Comparison of ENCODE assay signal across 19 cellular contexts in the genomic region with DNA sequence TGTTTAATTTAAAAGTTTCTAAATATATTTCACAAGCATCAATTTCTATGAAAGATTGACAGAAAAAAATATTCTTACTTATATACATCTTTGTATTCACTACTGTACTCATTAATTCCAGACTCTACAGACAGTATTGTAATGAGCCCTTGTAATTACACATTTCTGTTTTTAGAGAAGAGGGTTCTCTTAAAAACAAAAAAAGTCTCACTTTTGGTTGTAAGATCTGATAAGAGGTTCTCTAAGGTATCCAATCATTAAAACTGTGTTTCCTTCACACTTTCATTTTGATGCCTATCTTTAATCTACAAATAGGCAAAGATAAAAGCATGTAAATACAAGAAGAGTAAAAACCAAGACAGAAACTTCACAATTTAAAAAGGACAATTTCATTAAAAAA.
DNase-seq lines count a peak whose midpoint lies in the region; ATAC-seq and TF ChIP-seq lines count a peak whose summit lies in the region.
"Had no signal": no experiment of that assay in that cellular context is flagged by ENCODE, and none has a peak within 500 bp of the region (broad histone marks: within the 10 kb centered on the region; RNA-seq: fewer than 3 reads in every experiment).

No MANE protein-coding gene starts in this region.

- H3K9me3 Mint-ChIP-seq in activated naive CD4-positive, alpha-beta T cell treated with anti-CD3 and anti-CD28 coated beads, Interleukin-2, amount 50 U/mL, for 24 hours: no peaks in the 10 kb centered on the region
- no peaks in the 10 kb centered on the region for H3K9me3 Mint-ChIP-seq in activated naive CD8-positive, alpha-beta T cell treated with anti-CD3 and anti-CD28 coated beads, Interleukin-2, amount 50 U/mL, for 24 hours
- H3K9me3 Mint-ChIP-seq in type B pancreatic cell: no peaks in the 10 kb centered on the region
- H3K9me3 Mint-ChIP-seq: CD14-positive monocyte; nephron progenitor cell; stimulated activated naive B cell treated with anti-CD40 and anti-IgM and Interleukin-4, amounts not matched to agents 10 μg/mL and 1 μg/mL and 100 μg/mL, for 72 hours had no signal

- TF ChIP-seq POLR2A in spleen (IDR thresholded peaks at IDR 0.05): no peak
- no peak for TF ChIP-seq POLR2A in esophagus muscularis mucosa (IDR thresholded peaks at IDR 0.05; ENCODE audit: low read depth)

- H4K20me1 ChIP-seq in MM.1S (ENCODE audit: insufficient read depth, low read length): no peaks in the 10 kb centered on the region

- H3F3A ChIP-seq in MM.1S (ENCODE audit: insufficient read depth, low read length): peaks cover 3% of the 10 kb centered on the region; the same call in 1 of the 2 replicates

- H3K36me3 Mint-ChIP-seq in activated naive CD4-positive, alpha-beta T cell treated with anti-CD3 and anti-CD28 coated beads, Interleukin-2, amount 50 U/mL, for 24 hours: peaks cover 40% of the 10 kb centered on the region
- H3K36me3 Mint-ChIP-seq in activated naive CD8-positive, alpha-beta T cell treated with anti-CD3 and anti-CD28 coated beads, Interleukin-2, amount 50 U/mL, for 24 hours (ENCODE audit: low read depth): peaks cover 49% of the 10 kb centered on the region
- H3K36me3 Mint-ChIP-seq in type B pancreatic cell: peaks cover 36% of the 10 kb centered on the region

- no peak overlapping the region for H3K4me3 Mint-ChIP-seq in activated naive CD4-positive, alpha-beta T cell treated with anti-CD3 and anti-CD28 coated beads, Interleukin-2, amount 50 U/mL, for 24 hours
- H3K4me3 Mint-ChIP-seq in activated naive CD8-positive, alpha-beta T cell treated with anti-CD3 and anti-CD28 coated beads, Interleukin-2, amount 50 U/mL, for 24 hours: no peak overlapping the region
- no peak overlapping the region for H3K4me3 Mint-ChIP-seq in type B pancreatic cell
- H3K4me3 Mint-ChIP-seq: CD14-positive monocyte; nephron progenitor cell; stimulated activated naive B cell treated with anti-CD40 and anti-IgM and Interleukin-4, amounts not matched to agents 10 μg/mL and 1 μg/mL and 100 μg/mL, for 72 hours had no signal

- intact Hi-C loops in spleen (cut with DNase I; ENCODE audit: low total_unique reads): no loop called here
- intact Hi-C loops in esophagus muscularis mucosa (cut with DNase I): no loop called here

- H3K27me3 Mint-ChIP-seq in activated naive CD4-positive, alpha-beta T cell treated with anti-CD3 and anti-CD28 coated beads, Interleukin-2, amount 50 U/mL, for 24 hours: no peaks in the 10 kb centered on the region
- H3K27me3 Mint-ChIP-seq in activated naive CD8-positive, alpha-beta T cell treated with anti-CD3 and anti-CD28 coated beads, Interleukin-2, amount 50 U/mL, for 24 hours: no peaks in the 10 kb centered on the region
- no peaks in the 10 kb centered on the region for H3K27me3 Mint-ChIP-seq in type B pancreatic cell
- H3K27me3 Mint-ChIP-seq: stimulated activated naive B cell treated with anti-CD40 and anti-IgM and Interleukin-4, amounts not matched to agents 10 μg/mL and 1 μg/mL and 100 μg/mL, for 72 hours had no signal

- H3K9me3 ChIP-seq in MM.1S (replicated peaks; ENCODE audit: insufficient read depth, low read length): no peaks in the 10 kb centered on the region
- no peaks in the 10 kb centered on the region for H3K9me3 ChIP-seq in spleen
- H3K9me3 ChIP-seq in esophagus muscularis mucosa: no peaks in the 10 kb centered on the region
- H3K9me3 ChIP-seq: suprapubic skin, upper lobe of right lung had no signal

- H3K79me2 ChIP-seq in MM.1S (ENCODE audit: low read length): 0 out of 2 replicates have a peak, but pooled peaks cover 3% of the 10 kb centered on the region

- peak overlapping the region; percentile 3; the same call in 1 of the 2 replicates for H3K27ac ChIP-seq in MM.1S (ENCODE audit: low read length)
- H3K27ac ChIP-seq in spleen: peak overlapping the region in 5 of 8 donors; percentile 1 to 50 (median 27)
- no peak overlapping the region for H3K27ac ChIP-seq in esophagus muscularis mucosa (replicated peaks in 1 of 4)
- H3K27ac ChIP-seq: brain microvascular endothelial cell, suprapubic skin, upper lobe of right lung had no signal

- no peak for TF ChIP-seq CTCF in MM.1S (IDR thresholded peaks at IDR 0.05; ENCODE audit: low read length)
- TF ChIP-seq CTCF in spleen (IDR thresholded peaks at IDR 0.05 in 8 of 11, conservative IDR thresholded peaks at IDR 0.05 in 3 of 11): no peak
- TF ChIP-seq CTCF in type B pancreatic cell (conservative IDR thresholded peaks at IDR 0.05): no peak
- TF ChIP-seq CTCF in esophagus muscularis mucosa (IDR thresholded peaks at IDR 0.05): no peak

- H3K4me1 Mint-ChIP-seq in activated naive CD4-positive, alpha-beta T cell treated with anti-CD3 and anti-CD28 coated beads, Interleukin-2, amount 50 U/mL, for 24 hours: peaks cover 54% of the 10 kb centered on the region
- H3K4me1 Mint-ChIP-seq in activated naive CD8-positive, alpha-beta T cell treated with anti-CD3 and anti-CD28 coated beads, Interleukin-2, amount 50 U/mL, for 24 hours: peaks cover 50% of the 10 kb centered on the region
- H3K4me1 Mint-ChIP-seq in type B pancreatic cell (ENCODE audit: unreplicated experiment): no peaks in the 10 kb centered on the region

- no peaks in the 10 kb centered on the region for H3K27me3 ChIP-seq in MM.1S (replicated peaks; ENCODE audit: insufficient read depth, low read length)
- H3K27me3 ChIP-seq in spleen (replicated peaks in 1 of 7): no peaks in the 10 kb centered on the region
- no peaks in the 10 kb centered on the region for H3K27me3 ChIP-seq in esophagus muscularis mucosa
- H3K27me3 ChIP-seq: brain microvascular endothelial cell, suprapubic skin, upper lobe of right lung had no signal

- H3K36me3 ChIP-seq in MM.1S (replicated peaks; ENCODE audit: insufficient read depth, low read length): no peaks in the 10 kb centered on the region
- peaks cover 0 to 92% (median 63%) of the 10 kb centered on the region in 6 donors for H3K36me3 ChIP-seq in spleen
- peaks cover 48 to 92% (median 79%) of the 10 kb centered on the region in 4 donors for H3K36me3 ChIP-seq in esophagus muscularis mucosa

- H3K4me2 ChIP-seq in MM.1S (ENCODE audit: low read depth, low read length): no peak overlapping the region

- peak; percentile 34 for ATAC-seq in activated naive CD8-positive, alpha-beta T cell treated with anti-CD3 and anti-CD28 coated beads, Interleukin-2, amount 50 U/mL, for 24 hours
- ATAC-seq in GM21528 (IDR thresholded peaks at IDR 0.05; ENCODE audit: low FRiP score, unreplicated experiment): no peak
- ATAC-seq: stimulated activated naive B cell treated with anti-CD40 and anti-IgM and Interleukin-4, amounts not matched to agents 10 μg/mL and 1 μg/mL and 100 μg/mL, for 72 hours; upper lobe of right lung had no signal

- H3K4me1 ChIP-seq in MM.1S (ENCODE audit: low read length) (peaks cover 18% of the 10 kb centered on the region), spleen (peaks cover 9 to 51% (median 17%) of the 10 kb centered on the region in 6 donors), esophagus muscularis mucosa (no peaks in the 10 kb centered on the region)
- H3K4me1 ChIP-seq: suprapubic skin, upper lobe of right lung had no signal

- TF ChIP-seq EP300 in esophagus muscularis mucosa (IDR thresholded peaks at IDR 0.05): no peak

- peak overlapping the region; percentile 86 for H3K27ac Mint-ChIP-seq in activated naive CD4-positive, alpha-beta T cell treated with anti-CD3 and anti-CD28 coated beads, Interleukin-2, amount 50 U/mL, for 24 hours
- H3K27ac Mint-ChIP-seq in activated naive CD8-positive, alpha-beta T cell treated with anti-CD3 and anti-CD28 coated beads, Interleukin-2, amount 50 U/mL, for 24 hours: peak overlapping the region; percentile 74
- no peak overlapping the region for H3K27ac Mint-ChIP-seq in type B pancreatic cell
- H3K27ac Mint-ChIP-seq: nephron progenitor cell had no signal

- H3K4me3 ChIP-seq in MM.1S (ENCODE audit: low read length): no peak overlapping the region
- no peak overlapping the region for H3K4me3 ChIP-seq in spleen
- H3K4me3 ChIP-seq in esophagus muscularis mucosa: no peak overlapping the region
- H3K4me3 ChIP-seq: lung, suprapubic skin, upper lobe of right lung had no signal

- no peaks in the 10 kb centered on the region for H3K9me2 ChIP-seq in MM.1S (replicated peaks; ENCODE audit: insufficient read depth, low read length)

- DNase-seq in activated naive CD4-positive, alpha-beta T cell treated with Interleukin-2 at 50 U/mL for 16 hours: no peak
- no peak for DNase-seq in MM.1S
- DNase-seq in activated naive CD8-positive, alpha-beta T cell treated with anti-CD3 and anti-CD28 coated beads, Interleukin-2, amount 50 U/mL, for 24 hours: no peak
- DNase-seq in spleen: no peak
- no peak for DNase-seq in type B pancreatic cell (ENCODE audit: extremely low spot score, unreplicated experiment)
- DNase-seq in esophagus muscularis mucosa (ENCODE audit: extremely low spot score): no peak
- DNase-seq: amniotic stem cell; brain microvascular endothelial cell; hypothalamus; NCI-H146; nephron progenitor cell; SHP77 treated with DMSO at 0.1 percent for 48 hours; stimulated activated naive B cell treated with anti-CD40 and anti-IgM and Interleukin-4, amounts not matched to agents 10 μg/mL and 1 μg/mL and 100 μg/mL, for 72 hours; upper lobe of right lung had no signal

- no peak overlapping the region for H3K9ac ChIP-seq in MM.1S (ENCODE audit: low read length)

- no peak overlapping the region for H2AFZ ChIP-seq in MM.1S (ENCODE audit: low read length)

Comparison
In these comparisons a context has a peak if more than half of its experiments do, and no peak if none do; other contexts are left out.
1. H3K27ac ChIP-seq: peak in MM.1S (single experiment) and spleen (5 of 8); none in esophagus muscularis mucosa (0 of 4).